ENCODE assay signal across 8 cellular contexts in genomic region chr19:34998777-34999497, GRCh38. TPM values are rescaled to one million over a fixed set of nuclear protein-coding genes. Genes with fewer than 3 reads are reported as not detected.
DNase-seq lines count a peak whose midpoint lies in the region; ATAC-seq and TF ChIP-seq lines count a peak whose summit lies in the region.

No MANE protein-coding gene starts in this region.

- DNase-seq in GM10266 (ENCODE audit: extremely low spot score) = peak; percentile 20
- DNase-seq in WERI-Rb-1 = peak; percentile 49
- no peak for DNase-seq in Right ventricle myocardium superior
- peak; percentile 68 for DNase-seq in retina
- no peak for DNase-seq in erythroblast (lab: John Stamatoyannopoulos, UW)
- DNase-seq in NCI-H187 treated with DMSO at 0.1 percent for 48 hours (lab: John Stamatoyannopoulos, UW) = no peak

- TF ChIP-seq CTCF in GM10266 (IDR thresholded peaks at IDR 0.05; ENCODE audit: control insufficient read depth, insufficient read depth, low read depth, missing control alignments) (no peak), WERI-Rb-1 (IDR thresholded peaks at IDR 0.05; ENCODE audit: low read depth, low read length) (no peak)

- H3K9me3 ChIP-seq in WERI-Rb-1 (ENCODE audit: severe bottlenecking) = peaks cover 8% of the 10 kb centered on the region

- peak overlapping the region; percentile 70 for H3K4me3 ChIP-seq in WERI-Rb-1 (ENCODE audit: low read depth, low read length)

- H3K27ac ChIP-seq in WERI-Rb-1 = peak overlapping the region; percentile 98

- ATAC-seq in Right ventricle myocardium superior (ENCODE audit: poor library complexity) (peak; percentile 14), HG03095 (IDR thresholded peaks at IDR 0.05; ENCODE audit: unreplicated experiment) (no peak), GM21367 (IDR thresholded peaks at IDR 0.05; ENCODE audit: unreplicated experiment) (no peak)

- intact Hi-C loops in Right ventricle myocardium superior (cut with DNase I) = no loop called here

- no peaks in the 10 kb centered on the region for H3K27me3 ChIP-seq in WERI-Rb-1 (ENCODE audit: insufficient read depth, low read depth, severe bottlenecking)

- peaks cover 18% of the 10 kb centered on the region for H3K36me3 ChIP-seq in WERI-Rb-1

- no peak for TF ChIP-seq POLR2A in erythroblast (IDR thresholded peaks at IDR 0.05; ENCODE audit: low read length)

RNA-seq across cellular contexts. Expression of gene GRAMD1A, which starts 1.2 kb away (rescaled TPM):
- 25.5 TPM for total RNA-seq in Right ventricle myocardium superior

RNA-seq across cellular contexts. Expression of gene SCN1B, which starts 31.3 kb away (rescaled TPM):
- total RNA-seq in Right ventricle myocardium superior = 48.2 TPM

RNA-seq across cellular contexts. Expression of gene ZNF792, which starts 34.9 kb away (rescaled TPM):
- 3.3 TPM for total RNA-seq in Right ventricle myocardium superior

RNA-seq across cellular contexts. Expression of gene HPN, which starts 42.6 kb away (rescaled TPM):
- 5.6 TPM for total RNA-seq in Right ventricle myocardium superior

Comparison
In these comparisons a context has a peak if more than half of its experiments do, and no peak if none do; other contexts are left out.
1. DNase-seq: peak in GM10266 (single experiment), WERI-Rb-1 (single experiment) and retina (single experiment); none in Right ventricle myocardium superior (single experiment), erythroblast (0 of 2) and NCI-H187 treated with DMSO at 0.1 percent for 48 hours (single experiment).